In the genomic region with DNA sequence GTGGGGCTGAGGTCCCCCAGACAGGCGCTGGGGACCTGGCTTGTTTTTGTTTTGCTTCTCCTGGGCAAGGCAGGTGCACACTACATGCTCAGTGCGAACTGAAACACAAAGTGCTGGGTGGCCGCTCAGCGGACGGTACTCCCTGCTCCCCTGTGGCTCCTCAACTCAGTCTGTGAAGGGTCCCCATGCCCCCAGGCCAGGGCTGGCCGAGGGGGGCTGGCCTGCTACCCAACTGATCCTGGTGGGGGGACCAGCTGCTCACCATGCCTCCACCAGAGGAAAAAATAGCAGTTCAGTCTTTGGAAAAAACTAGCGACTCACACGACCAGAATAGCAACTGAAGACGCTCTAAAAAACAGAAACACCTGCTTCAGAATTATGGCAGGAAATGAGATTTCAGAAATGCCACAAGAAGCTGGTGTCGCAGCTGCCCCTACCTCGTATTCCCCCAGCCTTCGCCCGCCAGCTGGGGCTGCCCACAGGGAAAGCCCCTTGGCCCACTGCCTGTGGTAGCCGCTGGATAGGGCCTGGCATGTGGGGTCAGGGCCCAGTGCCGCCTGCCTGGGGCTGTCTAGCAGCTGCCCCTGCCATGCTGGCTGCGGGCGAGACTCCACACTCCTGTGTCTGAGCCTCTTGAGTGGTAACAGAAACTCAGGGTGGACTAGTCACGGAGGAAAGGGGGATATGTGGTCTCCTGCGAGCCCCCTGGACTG, we compare ENCODE assay signal across 8 cellular contexts. TPM values are rescaled to one million over a fixed set of nuclear protein-coding genes. Genes with fewer than 3 reads are reported as not detected.
DNase-seq lines count a peak whose midpoint lies in the region; ATAC-seq, FAIRE-seq and TF ChIP-seq lines count a peak whose summit lies in the region.

No MANE protein-coding gene starts in this region.

- peak; percentile 98 for DNase-seq in RPMI8226
- peak; percentile 34 for DNase-seq in central memory CD4-positive, alpha-beta T cell
- DNase-seq in stimulated activated naive CD4-positive, alpha-beta T cell treated with Interleukin-2 at 50 U/mL for 16 hours (lab: John Stamatoyannopoulos, UW), result peak; percentile 11
- DNase-seq in SIG-M5 treated with dmso at 0.1 percent for 504 hours (lab: John Stamatoyannopoulos, UW; ENCODE audit: unreplicated experiment), result no peak
- DNase-seq in WERI-Rb-1, result no peak
- no peak for DNase-seq in kidney

- no peak for FAIRE-seq in kidney (lab: Jason Lieb, UNC)

- no peaks in the 10 kb centered on the region for H3K4me1 ChIP-seq in kidney (ENCODE audit: control insufficient read depth in 1 of 2, insufficient read depth in 1 of 2, low read depth in 1 of 2, low read length in 2 of 2)

- H3K36me3 ChIP-seq in WERI-Rb-1 (no peaks in the 10 kb centered on the region), kidney (ENCODE audit: control insufficient read depth in 1 of 2, insufficient read depth in 2 of 2, low read length in 2 of 2) (no peaks in the 10 kb centered on the region)

- H3K9me3 ChIP-seq in WERI-Rb-1 (ENCODE audit: severe bottlenecking) (peaks cover 2% of the 10 kb centered on the region), kidney (ENCODE audit: control insufficient read depth in 1 of 2, low read length in 2 of 2) (no peaks in the 10 kb centered on the region)

- TF ChIP-seq CTCF in WERI-Rb-1 (IDR thresholded peaks at IDR 0.05; ENCODE audit: low read depth, low read length) (no peak), kidney (IDR thresholded peaks at IDR 0.05; ENCODE audit: borderline replicate concordance, extremely low read depth, insufficient read depth) (no peak)

- H3K9ac ChIP-seq in kidney (ENCODE audit: low read length in 2 of 2), result no peak overlapping the region

- H3K27me3 ChIP-seq in WERI-Rb-1 (ENCODE audit: insufficient read depth, low read depth, severe bottlenecking), result no peaks in the 10 kb centered on the region

- H3K4me3 ChIP-seq in WERI-Rb-1 (ENCODE audit: low read depth, low read length) (no peak overlapping the region), kidney (ENCODE audit: low read length in 2 of 2) (no peak overlapping the region)

- ATAC-seq in GM18499 (IDR thresholded peaks at IDR 0.05; ENCODE audit: insufficient read depth, unreplicated experiment) (peak; percentile 69), HG02588 (IDR thresholded peaks at IDR 0.05; ENCODE audit: unreplicated experiment) (peak; percentile 70)

- H3K27ac ChIP-seq in WERI-Rb-1 (no peak overlapping the region), kidney (ENCODE audit: low read depth in 2 of 2, low read length in 2 of 2) (no peak overlapping the region)

- intact Hi-C loops in kidney (cut with DNase I), result no loop called here

RNA-seq across cellular contexts. Expression of gene MEX3C, which starts 43.7 kb away (rescaled TPM):
- 36.6 TPM for total RNA-seq in kidney
- polyA plus RNA-seq in kidney (ENCODE audit: insufficient read depth, low read depth, low replicate concordance), result 9.5 TPM

Comparison
In these comparisons a context has a peak if more than half of its experiments do, and no peak if none do; other contexts are left out.
1. DNase-seq: peak in RPMI8226 (single experiment), central memory CD4-positive, alpha-beta T cell (single experiment) and stimulated activated naive CD4-positive, alpha-beta T cell treated with Interleukin-2 at 50 U/mL for 16 hours (single experiment); none in SIG-M5 treated with dmso at 0.1 percent for 504 hours (single experiment), WERI-Rb-1 (single experiment) and kidney (single experiment).